9 cellular contexts compared by ENCODE assay signal in genomic region chr11:45209904-45210699, GRCh38.
DNase-seq lines count a peak whose midpoint lies in the region; ATAC-seq lines count a peak whose summit lies in the region.
"Had no signal": no experiment of that assay in that cellular context is flagged by ENCODE, and none has a peak within 500 bp of the region (broad histone marks: within the 10 kb centered on the region; RNA-seq: fewer than 3 reads in every experiment).

No MANE protein-coding gene starts in this region.

- H3K4me1 ChIP-seq in SJCRH30 = no peaks in the 10 kb centered on the region

- peaks cover 8% of the 10 kb centered on the region for H3K36me3 ChIP-seq in SJCRH30

- ATAC-seq in HG03025 (IDR thresholded peaks at IDR 0.05; ENCODE audit: low FRiP score, unreplicated experiment) = no peak
- ATAC-seq in HG02840 (IDR thresholded peaks at IDR 0.05; ENCODE audit: low FRiP score, unreplicated experiment) = no peak

- H3K27me3 ChIP-seq in SJCRH30 = no peaks in the 10 kb centered on the region

- DNase-seq in C1 segment of cervical spinal cord (lab: John Stamatoyannopoulos, UW) (peak in 8 of 14 donors; percentile 21 to 84 (median 43)), SK-N-DZ (ENCODE audit: low spot score) (peak; percentile 68), germinal center (ENCODE audit: low spot score) (peak; percentile 45), nucleus accumbens (lab: John Stamatoyannopoulos, UW) (peak in 49 of 56 donors; percentile 8 to 77 (median 45)), SJCRH30 (no peak)
- no peak for DNase-seq in stimulated activated naive CD4-positive, alpha-beta T cell treated with Interleukin-2 at 50 U/mL for 16 hours (lab: John Stamatoyannopoulos, UW)
- DNase-seq: activated gamma-delta T cell had no signal

- no peak overlapping the region for H3K4me3 ChIP-seq in SJCRH30

- no peak overlapping the region for H3K27ac ChIP-seq in SJCRH30

- no peaks in the 10 kb centered on the region for H3K9me3 ChIP-seq in SJCRH30 (replicated peaks)

Comparison
In these comparisons a context has a peak if more than half of its experiments do, and no peak if none do; other contexts are left out.
1. DNase-seq: peak in C1 segment of cervical spinal cord (8 of 14), SK-N-DZ (single experiment), germinal center (single experiment) and nucleus accumbens (49 of 56); none in stimulated activated naive CD4-positive, alpha-beta T cell treated with Interleukin-2 at 50 U/mL for 16 hours (single experiment) and SJCRH30 (0 of 2).